Comparison of ENCODE assay signal across 12 cellular contexts in the genomic region with DNA sequence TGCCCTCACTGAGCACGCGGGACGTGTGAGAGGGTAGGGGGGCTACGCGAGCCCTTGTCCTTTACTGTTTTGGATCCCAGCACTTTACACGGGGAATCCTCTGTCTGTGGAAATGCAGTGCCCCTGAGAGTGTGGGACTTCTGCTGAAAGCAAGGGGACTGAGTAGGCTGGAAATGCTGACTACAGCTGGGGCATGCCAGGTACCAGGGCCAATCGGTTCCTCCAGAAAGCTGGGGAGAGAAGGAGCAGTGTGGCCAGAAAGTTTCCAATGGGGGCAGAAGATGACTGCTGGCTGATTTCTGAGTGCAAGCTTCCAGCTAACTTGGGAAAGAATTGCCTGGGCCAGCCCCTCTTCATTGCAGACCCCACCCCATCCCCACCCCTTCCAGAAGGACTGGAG. TPM values are rescaled to one million over a fixed set of nuclear protein-coding genes. Genes with fewer than 3 reads are reported as not detected.
DNase-seq lines count a peak whose midpoint lies in the region; ATAC-seq and TF ChIP-seq lines count a peak whose summit lies in the region.
"Had no signal": no experiment of that assay in that cellular context is flagged by ENCODE, and none has a peak within 500 bp of the region (broad histone marks: within the 10 kb centered on the region; RNA-seq: fewer than 3 reads in every experiment).

No MANE protein-coding gene starts in this region.

- H3K4me3 ChIP-seq in left ventricle myocardium inferior (peak overlapping the region; percentile 63), gastroesophageal sphincter (peak overlapping the region in 1 of 2 donors; percentile 56), neural progenitor cell (peak overlapping the region; percentile 73)

- H3K27me3 ChIP-seq in left ventricle myocardium inferior (ENCODE audit: low read depth) (peaks cover 46% of the 10 kb centered on the region), gastroesophageal sphincter (peaks cover 29% of the 10 kb centered on the region), neural progenitor cell (no peaks in the 10 kb centered on the region)

- no peak for ATAC-seq in left ventricle myocardium superior
- no peak for ATAC-seq in gastroesophageal sphincter
- ATAC-seq in GM21737 (IDR thresholded peaks at IDR 0.05; ENCODE audit: unreplicated experiment): no peak

- H3K27ac Mint-ChIP-seq in neural progenitor cell: no peak overlapping the region
- H3K27ac Mint-ChIP-seq in activated T-helper 2 cell treated with anti-CD3 and anti-CD28 coated beads, Interferon-gamma antibody, Interleukin-2, Interleukin-4, amounts not matched to agents 10 μg/mL and 5 μg/mL and 100 μg/mL, durations not matched to agents 14 hours and 24 hours and 36 hours: no peak overlapping the region
- H3K27ac Mint-ChIP-seq: activated naive CD4-positive, alpha-beta T cell treated with anti-CD3 and anti-CD28 coated beads, Interleukin-2, amount 50 U/mL, for 72 hours had no signal

- peak overlapping the region; percentile 86 for H3K4me3 Mint-ChIP-seq in neural progenitor cell
- no peak overlapping the region for H3K4me3 Mint-ChIP-seq in activated T-helper 2 cell treated with anti-CD3 and anti-CD28 coated beads, Interferon-gamma antibody, Interleukin-2, Interleukin-4, amounts not matched to agents 10 μg/mL and 5 μg/mL and 100 μg/mL, durations not matched to agents 14 hours and 24 hours and 36 hours (ENCODE audit: low read depth)

- H3K9ac ChIP-seq in neural progenitor cell: no peak overlapping the region

- H3K9me3 ChIP-seq in left ventricle myocardium inferior (replicated peaks) (no peaks in the 10 kb centered on the region), gastroesophageal sphincter (no peaks in the 10 kb centered on the region), neural progenitor cell (ENCODE audit: low read depth) (no peaks in the 10 kb centered on the region)

- no peak for DNase-seq in left ventricle myocardium inferior
- DNase-seq in left ventricle myocardium superior: no peak
- peak; percentile 4 for DNase-seq in neural progenitor cell (ENCODE audit: low spot score)
- no peak for DNase-seq in activated T-helper 2 cell treated with anti-CD3 and anti-CD28 coated beads, Interferon-gamma antibody, Interleukin-2, Interleukin-4, amounts not matched to agents 10 μg/mL and 5 μg/mL and 100 μg/mL, durations not matched to agents 14 hours and 24 hours and 36 hours (ENCODE audit: low spot score)
- no peak for DNase-seq in LoVo (ENCODE audit: low spot score)
- no peak for DNase-seq in stimulated activated naive CD4-positive, alpha-beta T cell (lab: John Stamatoyannopoulos, UW)
- DNase-seq: dermis blood vessel endothelial cell, small intestine, T-helper 2 cell had no signal

- H3K27ac ChIP-seq in left ventricle myocardium inferior (replicated peaks) (peak overlapping the region; percentile 55), gastroesophageal sphincter (peak overlapping the region in 3 of 4 donors; percentile 1 to 75 (median 66)), neural progenitor cell (no peak overlapping the region)

- H3K79me2 ChIP-seq in neural progenitor cell (ENCODE audit: low read depth): no peaks in the 10 kb centered on the region

- H4K20me1 ChIP-seq in neural progenitor cell (ENCODE audit: low read depth): peaks cover 7% of the 10 kb centered on the region

- peaks cover 3% of the 10 kb centered on the region for H3F3A ChIP-seq in neural progenitor cell (ENCODE audit: low read depth)

- H3K36me3 ChIP-seq in left ventricle myocardium inferior: no peaks in the 10 kb centered on the region
- no peaks in the 10 kb centered on the region for H3K36me3 ChIP-seq in gastroesophageal sphincter
- H3K36me3 ChIP-seq in neural progenitor cell: no peaks in the 10 kb centered on the region

- peaks cover 18% of the 10 kb centered on the region for H3K4me1 Mint-ChIP-seq in neural progenitor cell
- no peaks in the 10 kb centered on the region for H3K4me1 Mint-ChIP-seq in activated T-helper 2 cell treated with anti-CD3 and anti-CD28 coated beads, Interferon-gamma antibody, Interleukin-2, Interleukin-4, amounts not matched to agents 10 μg/mL and 5 μg/mL and 100 μg/mL, durations not matched to agents 14 hours and 24 hours and 36 hours (ENCODE audit: low read depth)

- H3K4me1 ChIP-seq in left ventricle myocardium inferior: peaks cover 8% of the 10 kb centered on the region
- H3K4me1 ChIP-seq in gastroesophageal sphincter: peaks cover 0 to 15% (median 0%) of the 10 kb centered on the region in 3 donors
- no peaks in the 10 kb centered on the region for H3K4me1 ChIP-seq in neural progenitor cell

- H2AFZ ChIP-seq in neural progenitor cell (replicated peaks): peak overlapping the region; percentile 24

- H3K36me3 Mint-ChIP-seq in neural progenitor cell: no peaks in the 10 kb centered on the region
- no peaks in the 10 kb centered on the region for H3K36me3 Mint-ChIP-seq in activated T-helper 2 cell treated with anti-CD3 and anti-CD28 coated beads, Interferon-gamma antibody, Interleukin-2, Interleukin-4, amounts not matched to agents 10 μg/mL and 5 μg/mL and 100 μg/mL, durations not matched to agents 14 hours and 24 hours and 36 hours (ENCODE audit: low read depth)
- H3K36me3 Mint-ChIP-seq: activated naive CD4-positive, alpha-beta T cell treated with anti-CD3 and anti-CD28 coated beads, Interleukin-2, amount 50 U/mL, for 72 hours had no signal

- no peak for TF ChIP-seq CTCF in left ventricle myocardium inferior (IDR thresholded peaks at IDR 0.05; ENCODE audit: borderline replicate concordance)
- no peak for TF ChIP-seq CTCF in gastroesophageal sphincter (IDR thresholded peaks at IDR 0.05)
- TF ChIP-seq CTCF in neural progenitor cell (IDR thresholded peaks at IDR 0.05): no peak

- H3K4me2 ChIP-seq in neural progenitor cell: peak overlapping the region; percentile 76

- 40% methylated on average over 1 of the region's 7 CpGs; no CpG with 5 or more reads in 1 of the 2 donors for WGBS in gastroesophageal sphincter (ENCODE audit: low coverage in 1 of 2), 2 donors

- intact Hi-C loops in left ventricle myocardium inferior (cut with micrococcal nuclease): no loop called here
- intact Hi-C loops in left ventricle myocardium superior (cut with micrococcal nuclease): no loop called here
- intact Hi-C loops in activated T-helper 2 cell treated with anti-CD3 and anti-CD28 coated beads, Interferon-gamma antibody, Interleukin-2, Interleukin-4, amounts not matched to agents 10 μg/mL and 5 μg/mL and 100 μg/mL, durations not matched to agents 14 hours and 24 hours and 36 hours (cut with micrococcal nuclease): loop anchor here (5.0 kb wide), 1 partner anchor 40 kb away; no protein-coding TSS in a partner anchor

- no peak for TF ChIP-seq EP300 in gastroesophageal sphincter (IDR thresholded peaks at IDR 0.05)

- H3K27me3 Mint-ChIP-seq in neural progenitor cell (ENCODE audit: insufficient read depth, low read depth): no peaks in the 10 kb centered on the region
- peaks cover 51% of the 10 kb centered on the region for H3K27me3 Mint-ChIP-seq in activated T-helper 2 cell treated with anti-CD3 and anti-CD28 coated beads, Interferon-gamma antibody, Interleukin-2, Interleukin-4, amounts not matched to agents 10 μg/mL and 5 μg/mL and 100 μg/mL, durations not matched to agents 14 hours and 24 hours and 36 hours (ENCODE audit: low read depth)

- no peak for TF ChIP-seq POLR2A in gastroesophageal sphincter (IDR thresholded peaks at IDR 0.05)

- H3K9me3 Mint-ChIP-seq in neural progenitor cell: peaks cover 5% of the 10 kb centered on the region
- no peaks in the 10 kb centered on the region for H3K9me3 Mint-ChIP-seq in activated T-helper 2 cell treated with anti-CD3 and anti-CD28 coated beads, Interferon-gamma antibody, Interleukin-2, Interleukin-4, amounts not matched to agents 10 μg/mL and 5 μg/mL and 100 μg/mL, durations not matched to agents 14 hours and 24 hours and 36 hours
- H3K9me3 Mint-ChIP-seq: activated naive CD4-positive, alpha-beta T cell treated with anti-CD3 and anti-CD28 coated beads, Interleukin-2, amount 50 U/mL, for 72 hours had no signal

RNA-seq across cellular contexts. Expression of a gene that starts 1.5 kb away (rescaled TPM):
- total RNA-seq in left ventricle myocardium inferior: 3.8 TPM
- 3.7 TPM for total RNA-seq in left ventricle myocardium superior
- total RNA-seq in gastroesophageal sphincter: 10 to 100 TPM; 10.4 to 35.8 (median 13.9) TPM
- 3.9 and 4.0 TPM in 2 replicates for total RNA-seq in neural progenitor cell (ENCODE audit: low replicate concordance)
- 0.41 and 0.43 TPM in 2 replicates for total RNA-seq in activated T-helper 2 cell treated with anti-CD3 and anti-CD28 coated beads, Interferon-gamma antibody, Interleukin-2, Interleukin-4, amounts not matched to agents 10 μg/mL and 5 μg/mL and 100 μg/mL, durations not matched to agents 14 hours and 24 hours and 36 hours
